In the genomic region with DNA sequence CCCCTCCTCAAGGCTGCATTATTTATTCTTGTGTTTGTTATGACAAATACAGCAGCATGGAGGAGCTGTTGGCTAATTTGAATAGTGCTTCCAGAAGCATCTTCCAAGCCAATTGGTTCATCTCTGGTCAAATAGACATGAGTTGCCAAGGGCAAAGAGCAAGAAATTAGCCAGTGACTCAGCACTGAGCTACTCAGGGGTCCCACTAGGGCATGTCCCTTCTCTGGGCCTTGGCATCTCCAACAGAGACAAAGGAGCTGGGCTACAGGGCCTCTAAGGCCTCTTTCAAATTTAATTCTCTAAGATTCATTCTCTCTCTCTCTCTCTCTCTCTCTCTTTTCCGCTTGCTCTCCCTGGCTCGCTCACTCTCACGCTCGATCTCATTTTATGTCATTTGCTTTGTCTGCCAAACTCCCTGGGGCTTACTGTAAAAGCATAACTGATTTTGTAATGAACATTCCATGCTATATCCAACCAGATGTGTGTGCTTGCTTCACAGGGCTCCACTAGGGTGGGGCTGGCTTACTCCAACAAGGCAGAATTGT, we compare ENCODE assay signal across 9 cellular contexts.
DNase-seq lines count a peak whose midpoint lies in the region; ATAC-seq and TF ChIP-seq lines count a peak whose summit lies in the region.
"Had no signal": no experiment of that assay in that cellular context is flagged by ENCODE, and none has a peak within 500 bp of the region (broad histone marks: within the 10 kb centered on the region; RNA-seq: fewer than 3 reads in every experiment).

No MANE protein-coding gene starts in this region.

- peak; percentile 40 for DNase-seq in HFF-Myc (ENCODE audit: extremely low read depth, low read depth)
- peak; percentile 81 for DNase-seq in amniotic epithelial cell (ENCODE audit: low read depth)
- DNase-seq in left cardiac atrium = no peak
- peak; percentile 37 for DNase-seq in smooth muscle cell of the brain vasculature (ENCODE audit: low read depth, low spot score)
- no peak for DNase-seq in esophagus squamous epithelium (lab: John Stamatoyannopoulos, UW)
- DNase-seq in NCI-H1436 (lab: John Stamatoyannopoulos, UW) = no peak
- DNase-seq: effector memory CD8-positive, alpha-beta T cell; MV-4-11 had no signal

- H3K4me1 ChIP-seq in esophagus squamous epithelium = peaks cover 0 to 27% (median 6%) of the 10 kb centered on the region in 3 donors

- H3K27me3 ChIP-seq in esophagus squamous epithelium = no peaks in the 10 kb centered on the region

- peak; percentile 9 for TF ChIP-seq CTCF in HFF-Myc (IDR thresholded peaks at IDR 0.05; ENCODE audit: low read depth, low read length, missing control alignments)
- no peak for TF ChIP-seq CTCF in esophagus squamous epithelium (IDR thresholded peaks at IDR 0.05)

- peak in 1 of 4 donors; percentile 14 for TF ChIP-seq POLR2A in esophagus squamous epithelium (IDR thresholded peaks at IDR 0.05)

- no peaks in the 10 kb centered on the region for H3K36me3 ChIP-seq in esophagus squamous epithelium

- H3K4me3 ChIP-seq in HFF-Myc (replicated peaks; ENCODE audit: low read depth, low read length) (no peak overlapping the region), esophagus squamous epithelium (no peak overlapping the region)

- no peaks in the 10 kb centered on the region for H3K9me3 ChIP-seq in esophagus squamous epithelium

- peak; percentile 56 to 76 for ATAC-seq in left cardiac atrium
- ATAC-seq in GM21360 (IDR thresholded peaks at IDR 0.05; ENCODE audit: unreplicated experiment) = no peak
- ATAC-seq: effector memory CD8-positive, alpha-beta T cell had no signal

- H3K27ac ChIP-seq in esophagus squamous epithelium = peak overlapping the region in 2 of 4 donors; percentile 17 to 28

- intact Hi-C loops in left cardiac atrium (cut with DNase I) (no loop called here), esophagus squamous epithelium (cut with DNase I) (no loop called here)

- WGBS in esophagus squamous epithelium, 2 donors = 17 to 48% methylated on average over 4 of the region's 4 CpGs

Comparison
In these comparisons a context has a peak if more than half of its experiments do, and no peak if none do; other contexts are left out.
1. DNase-seq: peak in HFF-Myc (single experiment), amniotic epithelial cell (single experiment) and smooth muscle cell of the brain vasculature (single experiment); none in left cardiac atrium (single experiment), esophagus squamous epithelium (single experiment) and NCI-H1436 (single experiment).